In the genomic region with DNA sequence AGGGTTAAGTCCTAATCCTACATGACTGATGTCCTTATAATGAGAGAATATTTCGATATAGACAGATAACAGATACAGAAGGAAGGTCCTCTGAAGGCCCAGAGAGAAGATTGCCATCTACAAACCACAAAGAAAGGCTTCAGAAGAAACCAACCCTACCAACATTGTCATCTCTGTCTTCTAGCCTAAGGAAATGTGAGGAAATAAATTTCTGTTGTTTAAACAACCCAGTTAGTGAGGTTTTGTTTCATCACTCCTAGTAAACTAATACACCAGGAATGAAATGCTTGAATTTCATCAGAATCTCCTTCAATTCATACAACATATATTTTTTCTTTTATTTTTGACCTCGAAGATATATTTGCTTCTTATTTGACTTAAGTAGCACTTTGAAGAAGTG, we compare ENCODE assay signal across 14 cellular contexts.
DNase-seq lines count a peak whose midpoint lies in the region; ATAC-seq and TF ChIP-seq lines count a peak whose summit lies in the region.
"Had no signal": no experiment of that assay in that cellular context is flagged by ENCODE, and none has a peak within 500 bp of the region (broad histone marks: within the 10 kb centered on the region; RNA-seq: fewer than 3 reads in every experiment).

No MANE protein-coding gene starts in this region.

- no peak overlapping the region for H3K9ac ChIP-seq in mammary epithelial cell (ENCODE audit: insufficient read depth, low read length)
- no peak overlapping the region for H3K9ac ChIP-seq in adipocyte (ENCODE audit: low read length)
- H3K9ac ChIP-seq: BLaER1 treated with 17β-estradiol and CSF1 and Interleukin-3, amounts not matched to agents 10 nM and 100 nM had no signal

- H3K36me3 Mint-ChIP-seq in MCF 10A (ENCODE audit: insufficient read depth, unreplicated experiment) = no peaks in the 10 kb centered on the region
- H3K36me3 Mint-ChIP-seq: CD4-positive, CD25-positive, alpha-beta regulatory T cell had no signal

- no peak overlapping the region for H3K27ac ChIP-seq in mammary epithelial cell (ENCODE audit: insufficient read depth, low read depth, low read length)
- H3K27ac ChIP-seq: 22Rv1; BLaER1 treated with 17β-estradiol and CSF1 and Interleukin-3, amounts not matched to agents 10 nM and 100 nM had no signal

- dilution Hi-C loops in mammary epithelial cell (cut with HindIII; ENCODE audit: low sequenced_read_pairs) = no loop called here

- H3K4me1 ChIP-seq in mammary epithelial cell (ENCODE audit: insufficient read depth, low read length) = peaks cover 4% of the 10 kb centered on the region
- no peaks in the 10 kb centered on the region for H3K4me1 ChIP-seq in adipocyte (ENCODE audit: control insufficient read depth, insufficient read depth, low read length)

- 81% methylated on average over 2 of the region's 2 CpGs for WGBS in mammary epithelial cell (ENCODE audit: low coverage, missing lambda C conversion rate)

- H3K27me3 ChIP-seq in mammary epithelial cell (ENCODE audit: insufficient read depth, low read length) (no peaks in the 10 kb centered on the region), adipocyte (replicated peaks; ENCODE audit: control insufficient read depth, insufficient read depth, low read length) (no peaks in the 10 kb centered on the region)
- H3K27me3 ChIP-seq: BLaER1 treated with 17β-estradiol and CSF1 and Interleukin-3, amounts not matched to agents 10 nM and 100 nM had no signal

- POLR2A ChIA-PET in MCF 10A (lab: Yijun Ruan, JAX) = no interaction called here

- CTCF ChIA-PET in mammary epithelial cell (lab: Charles Lee; ENCODE audit: low non-redundant PET) = no interaction called here
- CTCF ChIA-PET in MCF 10A (lab: Yijun Ruan, JAX) = no interaction called here

- no peak overlapping the region for H3K4me2 ChIP-seq in mammary epithelial cell (ENCODE audit: insufficient read depth, low read depth, low read length)
- H3K4me2 ChIP-seq: BLaER1 treated with 17β-estradiol and CSF1 and Interleukin-3, amounts not matched to agents 10 nM and 100 nM had no signal

- peak overlapping the region; percentile 44 for H2AFZ ChIP-seq in mammary epithelial cell (ENCODE audit: low read depth, low read length)

- TF ChIP-seq CTCF in mammary epithelial cell (conservative IDR thresholded peaks at IDR 0.05 in 1 of 2, IDR thresholded peaks at IDR 0.05 in 1 of 2; ENCODE audit: extremely low read depth in 1 of 2, insufficient read depth in 1 of 2, low read depth in 1 of 2, low read length in 2 of 2) (no peak), MCF 10A (IDR thresholded peaks at IDR 0.05; ENCODE audit: unreplicated experiment) (no peak), fibroblast of mammary gland (conservative IDR thresholded peaks at IDR 0.05; ENCODE audit: control insufficient read depth, insufficient read depth, low read depth, low read length) (no peak)

- DNase-seq in mammary epithelial cell = peak; percentile 53
- no peak for DNase-seq in MCF 10A (ENCODE audit: unreplicated experiment)
- DNase-seq in adipocyte (ENCODE audit: low read depth) = peak; percentile 13
- DNase-seq in fibroblast of mammary gland (ENCODE audit: low read depth) = peak; percentile 41
- no peak for DNase-seq in activated T-cell treated with anti-CD3 and anti-CD28 coated beads for 4 hours
- DNase-seq in NCI-H2227 treated with DMSO at 0.1 percent for 48 hours (lab: John Stamatoyannopoulos, UW) = no peak
- DNase-seq: CD4-positive, CD25-positive, alpha-beta regulatory T cell; DMS79; EL; KBM-7 had no signal

- no peaks in the 10 kb centered on the region for H3K9me3 Mint-ChIP-seq in MCF 10A (ENCODE audit: unreplicated experiment)

- H3K9me3 ChIP-seq in mammary epithelial cell (replicated peaks; ENCODE audit: insufficient read depth, low read length) (no peaks in the 10 kb centered on the region), adipocyte (ENCODE audit: control insufficient read depth, low read length) (no peaks in the 10 kb centered on the region)
- H3K9me3 ChIP-seq: BLaER1 treated with 17β-estradiol and CSF1 and Interleukin-3, amounts not matched to agents 10 nM and 100 nM had no signal

- H3K36me3 ChIP-seq in mammary epithelial cell (ENCODE audit: insufficient read depth, low read length) (no peaks in the 10 kb centered on the region), adipocyte (ENCODE audit: control insufficient read depth, insufficient read depth, low read length, severe bottlenecking) (no peaks in the 10 kb centered on the region)
- H3K36me3 ChIP-seq: BLaER1 treated with 17β-estradiol and CSF1 and Interleukin-3, amounts not matched to agents 10 nM and 100 nM had no signal

- H3K27me3 Mint-ChIP-seq in MCF 10A (ENCODE audit: insufficient read depth, unreplicated experiment) = no peaks in the 10 kb centered on the region
- H3K27me3 Mint-ChIP-seq: CD4-positive, CD25-positive, alpha-beta regulatory T cell had no signal

- no peak overlapping the region for H3K4me3 ChIP-seq in mammary epithelial cell (replicated peaks in 1 of 3; ENCODE audit: insufficient read depth in 1 of 3, low read depth in 2 of 3, low read length in 3 of 3)
- no peak overlapping the region for H3K4me3 ChIP-seq in adipocyte (ENCODE audit: low read length)
- H3K4me3 ChIP-seq in fibroblast of mammary gland (ENCODE audit: control insufficient read depth, low read depth, low read length) = no peak overlapping the region
- H3K4me3 ChIP-seq: BLaER1 treated with 17β-estradiol and CSF1 and Interleukin-3, amounts not matched to agents 10 nM and 100 nM had no signal

- H3K27ac Mint-ChIP-seq in MCF 10A (ENCODE audit: low read depth, unreplicated experiment) = no peak overlapping the region
- H3K27ac Mint-ChIP-seq: CD4-positive, CD25-positive, alpha-beta regulatory T cell had no signal

- intact Hi-C loops in mammary epithelial cell (cut with micrococcal nuclease) (no loop called here), MCF 10A (cut with micrococcal nuclease) (no loop called here)

- H3K4me1 Mint-ChIP-seq in MCF 10A (ENCODE audit: insufficient read depth, unreplicated experiment) = no peaks in the 10 kb centered on the region

- no peaks in the 10 kb centered on the region for H3K79me2 ChIP-seq in mammary epithelial cell (ENCODE audit: insufficient read depth, low read length)

- in situ Hi-C loops in mammary epithelial cell (cut with MboI; ENCODE audit: low sequenced_read_pairs in 2 of 2) = no loop called here

- no peaks in the 10 kb centered on the region for H4K20me1 ChIP-seq in mammary epithelial cell (ENCODE audit: insufficient read depth, low read length)
- H4K20me1 ChIP-seq: BLaER1 treated with 17β-estradiol and CSF1 and Interleukin-3, amounts not matched to agents 10 nM and 100 nM had no signal

- ATAC-seq in GM19023 (IDR thresholded peaks at IDR 0.05; ENCODE audit: unreplicated experiment) = no peak
- ATAC-seq: HCT116 had no signal

- no TSS peak for BruUV-seq in mammary epithelial cell (replicated peaks; lab: Mats Ljungman, UMichigan)
- no TSS peak for BruUV-seq in MCF 10A (replicated peaks; lab: Mats Ljungman, UMichigan)

- H3K4me3 Mint-ChIP-seq in MCF 10A (ENCODE audit: unreplicated experiment) = no peak overlapping the region
- H3K4me3 Mint-ChIP-seq: CD4-positive, CD25-positive, alpha-beta regulatory T cell had no signal

Comparison
In these comparisons a context has a peak if more than half of its experiments do, and no peak if none do; other contexts are left out.
1. DNase-seq: peak in mammary epithelial cell (single experiment), adipocyte (single experiment) and fibroblast of mammary gland (single experiment); none in MCF 10A (single experiment), activated T-cell treated with anti-CD3 and anti-CD28 coated beads for 4 hours (single experiment) and NCI-H2227 treated with DMSO at 0.1 percent for 48 hours (single experiment).